Comparison of ENCODE assay signal across 31 cellular contexts in genomic region chr19:4138445-4138844, GRCh38. TPM values are rescaled to one million over a fixed set of nuclear protein-coding genes. Genes with fewer than 3 reads are reported as not detected.
"Had no signal": no experiment of that assay in that cellular context is flagged by ENCODE, and none has a peak within 500 bp of the region (broad histone marks: within the 10 kb centered on the region; RNA-seq: fewer than 3 reads in every experiment).

No MANE protein-coding gene starts in this region.

- H3K9me3 Mint-ChIP-seq: immature natural killer cell; mesothelial cell of epicardium; naive B cell; natural killer cell; stimulated activated effector memory CD8-positive, alpha-beta T cell treated with anti-CD3 and anti-CD28 coated beads, Interleukin-12 subunit alpha, Interleukin-12 subunit beta, amount 100 ng/mL, for 72 hours had no signal

- DNase-seq: heart left ventricle; hypothalamus; immature natural killer cell; kidney; left ventricle myocardium inferior; mesendoderm; naive B cell; natural killer cell; nucleus accumbens; pancreas; posterior cingulate gyrus; retina; right cardiac atrium; sigmoid colon; small intestine; spleen; stimulated activated CD4-positive, alpha-beta T cell treated with anti-CD3 and anti-CD28 coated beads, Interleukin-4, amount 100 ng/mL, for 24 hours; stimulated activated naive CD4-positive, alpha-beta T cell; stomach; tibial artery; trophoblast cell; upper lobe of right lung had no signal

- FAIRE-seq: islet of Langerhans, kidney, pancreas, small intestine, urothelium cell line had no signal

- H3K4me3 ChIP-seq: heart left ventricle, left ventricle myocardium inferior, lung, pancreas, prostate gland, sigmoid colon, spleen, stomach, thoracic aorta, tibial artery, upper lobe of right lung had no signal

- H3K27ac ChIP-seq: heart left ventricle, left ventricle myocardium inferior, pancreas, prostate gland, sigmoid colon, spleen, stomach, thoracic aorta, tibial artery, upper lobe of right lung had no signal

- H3K9me3 ChIP-seq: heart left ventricle, left ventricle myocardium inferior, pancreas, prostate gland, sigmoid colon, spleen, stomach, thoracic aorta, tibial artery, upper lobe of right lung had no signal

- H3K36me3 Mint-ChIP-seq: immature natural killer cell; mesothelial cell of epicardium; naive B cell; natural killer cell; stimulated activated effector memory CD8-positive, alpha-beta T cell treated with anti-CD3 and anti-CD28 coated beads, Interleukin-12 subunit alpha, Interleukin-12 subunit beta, amount 100 ng/mL, for 72 hours had no signal

- ATAC-seq: heart left ventricle; natural killer cell; pancreas; right cardiac atrium; stimulated activated effector memory CD8-positive, alpha-beta T cell treated with anti-CD3 and anti-CD28 coated beads, Interleukin-12 subunit alpha, Interleukin-12 subunit beta, amount 100 ng/mL, for 72 hours; upper lobe of right lung had no signal

- H3K27me3 ChIP-seq: heart left ventricle, pancreas, sigmoid colon, spleen, upper lobe of right lung had no signal

- H3K4me1 ChIP-seq: left ventricle myocardium inferior, pancreas, prostate gland, tibial artery, upper lobe of right lung had no signal

- H3K36me3 ChIP-seq: heart left ventricle, left ventricle myocardium inferior, pancreas, prostate gland, sigmoid colon, spleen, stomach, thoracic aorta, tibial artery, upper lobe of right lung had no signal

- H3K4me3 Mint-ChIP-seq: immature natural killer cell, mesothelial cell of epicardium, naive B cell, natural killer cell had no signal

- H3K27ac Mint-ChIP-seq: immature natural killer cell, mesothelial cell of epicardium, naive B cell, natural killer cell had no signal

RNA-seq across cellular contexts. Expression of gene CREB3L3, which starts 15.0 kb away (rescaled TPM):
- total RNA-seq: heart left ventricle, kidney, left ventricle myocardium inferior, lower leg skin, lung, mesothelial cell of epicardium, osteoblast, prostate gland, right cardiac atrium, thoracic aorta, upper lobe of right lung had no signal
